Comparison of ENCODE assay signal across 13 cellular contexts in genomic region chr2:3578987-3579386, GRCh38. TPM values are rescaled to one million over a fixed set of nuclear protein-coding genes. Genes with fewer than 3 reads are reported as not detected.
A peak's percentile ranks its signal among the peaks of the same experiment; 100 is the strongest.
DNase-seq lines count a peak whose midpoint lies in the region; ATAC-seq and TF ChIP-seq lines count a peak whose summit lies in the region.
"Had no signal": no experiment of that assay in that cellular context is flagged by ENCODE, and none has a peak within 500 bp of the region (broad histone marks: within the 10 kb centered on the region; RNA-seq: fewer than 3 reads in every experiment).

No MANE protein-coding gene starts in this region.

- peaks cover 42% of the 10 kb centered on the region for H3F3A ChIP-seq in SK-N-SH (replicated peaks; ENCODE audit: insufficient read depth)

- peak overlapping the region; percentile 99 for H3K27ac Mint-ChIP-seq in activated T-cell treated with anti-CD3 and anti-CD28 coated beads, Interleukin-2, amount 50 U/mL, for 24 hours
- H3K27ac Mint-ChIP-seq in stimulated activated effector memory CD8-positive, alpha-beta T cell treated with anti-CD3 and anti-CD28 coated beads, Interleukin-12 subunit alpha, Interleukin-12 subunit beta, amount 100 ng/mL, for 72 hours, result peak overlapping the region; percentile 90

- H3K9me3 ChIP-seq in SK-N-SH, result no peaks in the 10 kb centered on the region
- H3K9me3 ChIP-seq in ascending aorta, result no peaks in the 10 kb centered on the region
- H3K9me3 ChIP-seq: left lung, SJSA1 had no signal

- TF ChIP-seq CTCF in SK-N-SH (IDR thresholded peaks at IDR 0.05) (no peak), ascending aorta (IDR thresholded peaks at IDR 0.05) (no peak)

- H3K36me3 Mint-ChIP-seq in activated T-cell treated with anti-CD3 and anti-CD28 coated beads, Interleukin-2, amount 50 U/mL, for 24 hours (ENCODE audit: low read depth), result peaks cover 88% of the 10 kb centered on the region
- H3K36me3 Mint-ChIP-seq in stimulated activated effector memory CD8-positive, alpha-beta T cell treated with anti-CD3 and anti-CD28 coated beads, Interleukin-12 subunit alpha, Interleukin-12 subunit beta, amount 100 ng/mL, for 72 hours, result peaks cover 92% of the 10 kb centered on the region

- no peaks in the 10 kb centered on the region for H3K27me3 ChIP-seq in SK-N-SH (ENCODE audit: insufficient read depth)
- no peaks in the 10 kb centered on the region for H3K27me3 ChIP-seq in ascending aorta
- H3K27me3 ChIP-seq: left lung, SJSA1 had no signal

- TF ChIP-seq EP300 in SK-N-SH (IDR thresholded peaks at IDR 0.05; ENCODE audit: borderline replicate concordance in 1 of 2, low read depth in 1 of 2, low read length in 1 of 2), result peak in 1 of 2 experiments; percentile 34; a peak in 2 of 4 replicates

- peaks cover 70% of the 10 kb centered on the region for H4K20me1 ChIP-seq in SK-N-SH (ENCODE audit: insufficient read depth)

- 24% methylated on average over 5 of the region's 5 CpGs for WGBS in SK-N-SH (ENCODE audit: low lambda C conversion rate)

- peak overlapping the region; percentile 86 to 100 for H3K4me3 ChIP-seq in SK-N-SH (ENCODE audit: low read depth in 2 of 2, low read length in 1 of 2)
- no peak overlapping the region for H3K4me3 ChIP-seq in ascending aorta
- H3K4me3 ChIP-seq: SJSA1 had no signal

- peaks cover 55% of the 10 kb centered on the region for H3K4me1 Mint-ChIP-seq in activated T-cell treated with anti-CD3 and anti-CD28 coated beads, Interleukin-2, amount 50 U/mL, for 24 hours (ENCODE audit: low read depth)
- H3K4me1 Mint-ChIP-seq in stimulated activated effector memory CD8-positive, alpha-beta T cell treated with anti-CD3 and anti-CD28 coated beads, Interleukin-12 subunit alpha, Interleukin-12 subunit beta, amount 100 ng/mL, for 72 hours, result peaks cover 46% of the 10 kb centered on the region

- no peak overlapping the region for H2AFZ ChIP-seq in SK-N-SH (ENCODE audit: low read depth)

- H3K9me3 Mint-ChIP-seq in activated T-cell treated with anti-CD3 and anti-CD28 coated beads, Interleukin-2, amount 50 U/mL, for 24 hours, result no peaks in the 10 kb centered on the region
- H3K9me3 Mint-ChIP-seq in stimulated activated effector memory CD8-positive, alpha-beta T cell treated with anti-CD3 and anti-CD28 coated beads, Interleukin-12 subunit alpha, Interleukin-12 subunit beta, amount 100 ng/mL, for 72 hours, result no peaks in the 10 kb centered on the region

- CTCF ChIA-PET in SK-N-SH (lab: Yijun Ruan, JAX), result interaction anchor here (0.9 to 7.1 kb wide), 5 partner anchors 15 to 72 kb away, joined by 4 to 40 read pairs (median 4); partner anchors contain the start of gene COLEC11

- no peaks in the 10 kb centered on the region for H3K27me3 Mint-ChIP-seq in activated T-cell treated with anti-CD3 and anti-CD28 coated beads, Interleukin-2, amount 50 U/mL, for 24 hours

- H3K4me3 Mint-ChIP-seq in activated T-cell treated with anti-CD3 and anti-CD28 coated beads, Interleukin-2, amount 50 U/mL, for 24 hours, result peak overlapping the region; percentile 99
- H3K4me3 Mint-ChIP-seq in stimulated activated effector memory CD8-positive, alpha-beta T cell treated with anti-CD3 and anti-CD28 coated beads, Interleukin-12 subunit alpha, Interleukin-12 subunit beta, amount 100 ng/mL, for 72 hours, result peak overlapping the region; percentile 93

- intact Hi-C loops in ascending aorta (cut with DNase I), result no loop called here

- H3K9me2 ChIP-seq in SK-N-SH, result no peaks in the 10 kb centered on the region

- H3K4me1 ChIP-seq in SK-N-SH (ENCODE audit: control insufficient read depth in 1 of 2, insufficient read depth in 2 of 2, low read depth in 1 of 2, low read length in 1 of 2) (peaks cover 21 to 69% of the 10 kb centered on the region in 2 experiments; a peak in 3 of 4 replicates), ascending aorta (peaks cover 9 to 11% of the 10 kb centered on the region in 2 donors)

- H3K27ac ChIP-seq in SK-N-SH (ENCODE audit: low read depth in 2 of 2, low read length in 1 of 2) (peak overlapping the region; percentile 66 to 81), epithelial cell of prostate (peak overlapping the region; percentile 20), ascending aorta (no peak overlapping the region)
- H3K27ac ChIP-seq: left lung, SJSA1 had no signal

- peak overlapping the region; percentile 97 for H3K9ac ChIP-seq in SK-N-SH

- no peak for DNase-seq in activated T-cell treated with anti-CD3 and anti-CD28 coated beads, Interleukin-2, amount 50 U/mL, for 24 hours
- DNase-seq in activated T-cell treated with anti-CD3 and anti-CD28 coated beads for 4 hours (no peak), SK-N-SH (no peak), epithelial cell of prostate (ENCODE audit: low read depth, low spot score) (no peak), ascending aorta (ENCODE audit: low spot score in 2 of 2) (no peak), middle frontal gyrus (ENCODE audit: extremely low spot score, low spot score) (no peak)
- DNase-seq in stimulated activated effector memory CD8-positive, alpha-beta T cell treated with anti-CD3 and anti-CD28 coated beads, Interleukin-12 subunit alpha, Interleukin-12 subunit beta, amount 100 ng/mL, for 72 hours (ENCODE audit: low spot score in 2 of 2), result no peak
- DNase-seq: activated CD4-positive, alpha-beta T cell treated with anti-CD3 and anti-CD28 coated beads, Interleukin-2, amount 50 U/mL, for 48 hours; left lung; NCI-H524 treated with DMSO at 0.1 percent for 48 hours had no signal

- peaks cover 79% of the 10 kb centered on the region for H3K79me2 ChIP-seq in SK-N-SH (ENCODE audit: insufficient read depth)

- no peak for ATAC-seq in stimulated activated effector memory CD8-positive, alpha-beta T cell treated with anti-CD3 and anti-CD28 coated beads, Interleukin-12 subunit alpha, Interleukin-12 subunit beta, amount 100 ng/mL, for 72 hours
- ATAC-seq in HG02571 (IDR thresholded peaks at IDR 0.05; ENCODE audit: unreplicated experiment), result no peak
- ATAC-seq: left lung had no signal

- POLR2A ChIA-PET in SK-N-SH (lab: Yijun Ruan, JAX), result interaction anchor here (1.2 to 3.4 kb wide), 4 partner anchors 15 to 72 kb away, joined by 3 to 19 read pairs (median 9); partner anchors contain the start of gene COLEC11

- TF ChIP-seq RAD21 in SK-N-SH (IDR thresholded peaks at IDR 0.05; ENCODE audit: low read length), result no peak

- H3K36me3 ChIP-seq in SK-N-SH (replicated peaks in 1 of 2; ENCODE audit: control insufficient read depth in 1 of 2, insufficient read depth in 2 of 2, low read length in 1 of 2) (peaks cover 76 to 77% of the 10 kb centered on the region in 2 experiments), ascending aorta (peaks cover 46 to 66% of the 10 kb centered on the region in 2 donors)

- peak overlapping the region; percentile 90 for H3K4me2 ChIP-seq in SK-N-SH

TF ChIP-seq in SK-N-SH, 30 proteins besides CTCF, POLR2A, EP300 and RAD21:
- no peak for TF ChIP-seq MEF2A (IDR thresholded peaks at IDR 0.05; ENCODE audit: borderline replicate concordance, low read depth)
- TF ChIP-seq, protein P1, sequence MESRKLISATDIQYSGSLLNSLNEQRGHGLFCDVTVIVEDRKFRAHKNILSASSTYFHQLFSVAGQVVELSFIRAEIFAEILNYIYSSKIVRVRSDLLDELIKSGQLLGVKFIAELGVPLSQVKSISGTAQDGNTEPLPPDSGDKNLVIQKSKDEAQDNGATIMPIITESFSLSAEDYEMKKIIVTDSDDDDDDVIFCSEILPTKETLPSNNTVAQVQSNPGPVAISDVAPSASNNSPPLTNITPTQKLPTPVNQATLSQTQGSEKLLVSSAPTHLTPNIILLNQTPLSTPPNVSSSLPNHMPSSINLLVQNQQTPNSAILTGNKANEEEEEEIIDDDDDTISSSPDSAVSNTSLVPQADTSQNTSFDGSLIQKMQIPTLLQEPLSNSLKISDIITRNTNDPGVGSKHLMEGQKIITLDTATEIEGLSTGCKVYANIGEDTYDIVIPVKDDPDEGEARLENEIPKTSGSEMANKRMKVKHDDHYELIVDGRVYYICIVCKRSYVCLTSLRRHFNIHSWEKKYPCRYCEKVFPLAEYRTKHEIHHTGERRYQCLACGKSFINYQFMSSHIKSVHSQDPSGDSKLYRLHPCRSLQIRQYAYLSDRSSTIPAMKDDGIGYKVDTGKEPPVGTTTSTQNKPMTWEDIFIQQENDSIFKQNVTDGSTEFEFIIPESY (IDR thresholded peaks at IDR 0.05; ENCODE audit: borderline replicate concordance, low read depth), result peak; percentile 15; the same call in 1 of the 2 replicates
- peak; percentile 9; the same call in 1 of the 2 replicates for TF ChIP-seq NFIC (IDR thresholded peaks at IDR 0.05; ENCODE audit: borderline replicate concordance)
- TF ChIP-seq FOXJ3 (CRISPR knock-in tag; IDR thresholded peaks at IDR 0.05), result no peak
- TF ChIP-seq POLR2AphosphoS5 (IDR thresholded peaks at IDR 0.05; ENCODE audit: low read depth, low read length), result peak; percentile 50
- no peak for TF ChIP-seq TCF12 (IDR thresholded peaks at IDR 0.05)
- TF ChIP-seq, protein P2, sequence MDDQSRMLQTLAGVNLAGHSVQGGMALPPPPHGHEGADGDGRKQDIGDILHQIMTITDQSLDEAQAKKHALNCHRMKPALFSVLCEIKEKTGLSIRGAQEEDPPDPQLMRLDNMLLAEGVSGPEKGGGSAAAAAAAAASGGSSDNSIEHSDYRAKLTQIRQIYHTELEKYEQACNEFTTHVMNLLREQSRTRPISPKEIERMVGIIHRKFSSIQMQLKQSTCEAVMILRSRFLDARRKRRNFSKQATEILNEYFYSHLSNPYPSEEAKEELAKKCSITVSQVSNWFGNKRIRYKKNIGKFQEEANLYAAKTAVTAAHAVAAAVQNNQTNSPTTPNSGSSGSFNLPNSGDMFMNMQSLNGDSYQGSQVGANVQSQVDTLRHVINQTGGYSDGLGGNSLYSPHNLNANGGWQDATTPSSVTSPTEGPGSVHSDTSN (IDR thresholded peaks at IDR 0.05), result peak; percentile 41

RNA-seq across cellular contexts. Expression of gene RPS7, which starts 3.9 kb away (rescaled TPM):
- 2,166 and 2,477 TPM in 2 replicates for polyA plus RNA-seq in SK-N-SH (2012; rRNA removed)
- 3,192 and 3,529 TPM in 2 replicates for polyA plus RNA-seq in SK-N-SH (2012; cell fraction: cytosol; rRNA removed)
- 656 and 726 TPM in 2 replicates for polyA plus RNA-seq in SK-N-SH (2012; cell fraction: nucleus; rRNA removed)
- 1,995 TPM for total RNA-seq in ascending aorta

RNA-seq across cellular contexts. Expression of gene COLEC11, which starts 15.9 kb away (rescaled TPM):
- 8.7 and 15.2 TPM in 2 replicates for polyA plus RNA-seq in SK-N-SH (2012; rRNA removed)
- 11.5 and 22.9 TPM in 2 replicates for polyA plus RNA-seq in SK-N-SH (2012; cell fraction: cytosol; rRNA removed)
- 4.4 and 8.8 TPM in 2 replicates for polyA plus RNA-seq in SK-N-SH (2012; cell fraction: nucleus; rRNA removed)
- 0.75 TPM for total RNA-seq in ascending aorta
- total RNA-seq: H4, SJSA1 had no signal

RNA-seq across cellular contexts. Expression of gene RNASEH1, which starts 20.9 kb away (rescaled TPM):
- polyA plus RNA-seq in SK-N-SH (2012; rRNA removed), result 34.4 and 35.3 TPM in 2 replicates
- 35.8 and 36.2 TPM in 2 replicates for polyA plus RNA-seq in SK-N-SH (2012; cell fraction: cytosol; rRNA removed)
- polyA plus RNA-seq in SK-N-SH (2012; cell fraction: nucleus; rRNA removed), result 24.7 and 30.1 TPM in 2 replicates
- total RNA-seq in ascending aorta, result 9.3 TPM

RNA-seq across cellular contexts. Expression of gene ADI1, which starts 59.7 kb away (rescaled TPM):
- polyA plus RNA-seq in SK-N-SH (2012; rRNA removed), result 49.4 and 67.2 TPM in 2 replicates
- polyA plus RNA-seq in SK-N-SH (2012; cell fraction: cytosol; rRNA removed), result 72.8 and 73.1 TPM in 2 replicates
- polyA plus RNA-seq in SK-N-SH (2012; cell fraction: nucleus; rRNA removed), result 43.3 and 62.9 TPM in 2 replicates
- total RNA-seq in ascending aorta, result 40.9 TPM

Comparison
In these comparisons a context has a peak if more than half of its experiments do, and no peak if none do; other contexts are left out.
1. H3K27ac ChIP-seq: peak in SK-N-SH (2 of 2) and epithelial cell of prostate (single experiment); none in ascending aorta (0 of 2).
2. H3K4me3 ChIP-seq: peak in SK-N-SH (2 of 2); none in ascending aorta (0 of 2).